Comparison of ENCODE assay signal across 9 cellular contexts in the genomic region with DNA sequence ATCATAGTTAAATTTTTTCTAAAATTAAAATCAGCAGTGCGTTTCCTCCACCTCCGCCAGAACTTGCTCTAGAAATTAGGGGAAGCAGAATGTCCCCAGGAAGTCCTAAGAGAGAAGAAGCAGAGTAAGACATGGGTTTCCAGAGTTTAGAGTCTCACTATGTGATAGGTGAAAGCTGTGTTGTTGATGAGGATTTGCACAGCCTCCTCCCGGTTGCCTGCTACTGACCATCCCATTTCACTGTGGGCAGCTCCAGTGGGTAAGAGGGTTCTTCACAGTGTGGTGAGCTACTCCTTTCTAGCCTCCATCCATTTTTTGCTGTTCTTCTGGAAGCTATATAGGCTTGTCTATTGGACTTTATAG. TPM values are rescaled to one million over a fixed set of nuclear protein-coding genes. Genes with fewer than 3 reads are reported as not detected.
DNase-seq lines count a peak whose midpoint lies in the region; ATAC-seq and TF ChIP-seq lines count a peak whose summit lies in the region.
"Had no signal": no experiment of that assay in that cellular context is flagged by ENCODE, and none has a peak within 500 bp of the region (broad histone marks: within the 10 kb centered on the region; RNA-seq: fewer than 3 reads in every experiment).

No MANE protein-coding gene starts in this region.

- H3K4me1 ChIP-seq in OCI-LY7 (ENCODE audit: insufficient read depth, low read length, poor library complexity, severe bottlenecking) (peaks cover 62% of the 10 kb centered on the region), foreskin keratinocyte (peaks cover 10% of the 10 kb centered on the region), thymus (ENCODE audit: control insufficient read depth, insufficient read depth, low read length) (peaks cover 22% of the 10 kb centered on the region)

- H3K4me3 ChIP-seq in OCI-LY7 (ENCODE audit: low read depth, low read length, poor library complexity, severe bottlenecking), result peak overlapping the region; percentile 56
- no peak overlapping the region for H3K4me3 ChIP-seq in thymus (ENCODE audit: low read length)

- intact Hi-C loops in activated CD4-positive, alpha-beta T cell treated with anti-CD3 and anti-CD28 coated beads, Interleukin-2, amount 10 ng/mL, durations not matched to agents 24 days and 14 days (cut with micrococcal nuclease), result loop anchor here (2.0 to 5.0 kb wide), 2 partner anchors 21 to 72 kb away; no protein-coding TSS in a partner anchor
- intact Hi-C loops in OCI-LY7 (cut with micrococcal nuclease; ENCODE audit: unreplicated experiment), result loop anchor here (5.0 kb wide), 1 partner anchor 707 kb away; no protein-coding TSS in a partner anchor

- H3K9me3 Mint-ChIP-seq in activated CD4-positive, alpha-beta T cell treated with anti-CD3 and anti-CD28 coated beads, Interleukin-2, amount 10 ng/mL, durations not matched to agents 24 days and 14 days, result peaks cover 5% of the 10 kb centered on the region

- H3K9me3 ChIP-seq in OCI-LY7 (ENCODE audit: low read length), result no peaks in the 10 kb centered on the region; the same call in 1 of the 2 replicates
- H3K9me3 ChIP-seq in thymus (ENCODE audit: control insufficient read depth), result no peaks in the 10 kb centered on the region

- ATAC-seq in foreskin keratinocyte, result no peak
- no peak for ATAC-seq in esophagus mucosa
- ATAC-seq in GM21825 (IDR thresholded peaks at IDR 0.05; ENCODE audit: unreplicated experiment), result no peak

- CTCF ChIA-PET in OCI-LY7 (lab: Charles Lee; ENCODE audit: unreplicated experiment), result no interaction called here

- H3K27me3 ChIP-seq in foreskin keratinocyte (no peaks in the 10 kb centered on the region), thymus (ENCODE audit: control insufficient read depth, insufficient read depth) (no peaks in the 10 kb centered on the region)

- BruUV-seq in OCI-LY7 (replicated peaks; lab: Mats Ljungman, UMichigan), result no TSS peak

- peak; percentile 63 for DNase-seq in activated CD4-positive, alpha-beta T cell treated with anti-CD3 and anti-CD28 coated beads, Interleukin-2, amount 10 ng/mL, durations not matched to agents 24 days and 14 days
- DNase-seq in activated CD4-positive, alpha-beta T cell treated with anti-CD3 and anti-CD28 coated beads for 4 hours, result no peak
- DNase-seq in OCI-LY7 (ENCODE audit: low spot score) (no peak), foreskin keratinocyte (no peak), GF-D8 (lab: John Stamatoyannopoulos, UW) (no peak)
- DNase-seq: NCI-H187 treated with DMSO at 0.1 percent for 48 hours had no signal

- peak overlapping the region; percentile 31; the same call in 1 of the 2 replicates for H2AFZ ChIP-seq in OCI-LY7 (ENCODE audit: low read length)

- POLR2A ChIA-PET in OCI-LY7 (lab: Charles Lee), result interaction anchor here (0.5 to 1.6 kb wide), 7 partner anchors 8 to 768 kb away, joined by 3 to 8 read pairs (median 3); no protein-coding TSS in a partner anchor

- H3K27me3 Mint-ChIP-seq in activated CD4-positive, alpha-beta T cell treated with anti-CD3 and anti-CD28 coated beads, Interleukin-2, amount 10 ng/mL, durations not matched to agents 24 days and 14 days, result peaks cover 59% of the 10 kb centered on the region

- 69% methylated on average over 3 of the region's 3 CpGs for WGBS in thymus

- peak overlapping the region; percentile 78 for H3K4me2 ChIP-seq in OCI-LY7 (ENCODE audit: low read length)

- peak overlapping the region; percentile 94 for H3K27ac ChIP-seq in OCI-LY7 (ENCODE audit: low read depth, low read length, poor library complexity, severe bottlenecking)
- peak overlapping the region; percentile 3 for H3K27ac ChIP-seq in foreskin keratinocyte
- H3K27ac ChIP-seq in thymus (ENCODE audit: low read depth), result peak overlapping the region; percentile 71

- no peaks in the 10 kb centered on the region for H4K20me1 ChIP-seq in OCI-LY7 (ENCODE audit: insufficient read depth, low read length)

- no peak overlapping the region for H3K27ac Mint-ChIP-seq in activated CD4-positive, alpha-beta T cell treated with anti-CD3 and anti-CD28 coated beads, Interleukin-2, amount 10 ng/mL, durations not matched to agents 24 days and 14 days

- no peaks in the 10 kb centered on the region for H3K9me2 ChIP-seq in OCI-LY7 (ENCODE audit: insufficient read depth, low read length)

- H3K4me3 Mint-ChIP-seq in activated CD4-positive, alpha-beta T cell treated with anti-CD3 and anti-CD28 coated beads, Interleukin-2, amount 10 ng/mL, durations not matched to agents 24 days and 14 days, result peak overlapping the region; percentile 63

- TF ChIP-seq CTCF in OCI-LY7 (conservative IDR thresholded peaks at IDR 0.05; ENCODE audit: low read length) (no peak), foreskin keratinocyte (conservative IDR thresholded peaks at IDR 0.05) (no peak)

- H3K36me3 Mint-ChIP-seq in activated CD4-positive, alpha-beta T cell treated with anti-CD3 and anti-CD28 coated beads, Interleukin-2, amount 10 ng/mL, durations not matched to agents 24 days and 14 days (ENCODE audit: low read depth), result no peaks in the 10 kb centered on the region

- peaks cover 32% of the 10 kb centered on the region for H3K4me1 Mint-ChIP-seq in activated CD4-positive, alpha-beta T cell treated with anti-CD3 and anti-CD28 coated beads, Interleukin-2, amount 10 ng/mL, durations not matched to agents 24 days and 14 days

- no peaks in the 10 kb centered on the region for H3K79me2 ChIP-seq in OCI-LY7 (ENCODE audit: insufficient read depth, low read depth, low read length)

- H3K36me3 ChIP-seq in OCI-LY7 (ENCODE audit: insufficient read depth, low read length), result no peaks in the 10 kb centered on the region; the same call in 1 of the 2 replicates
- no peaks in the 10 kb centered on the region for H3K36me3 ChIP-seq in thymus (ENCODE audit: control insufficient read depth, insufficient read depth)

RNA-seq across cellular contexts. Expression of gene UST, which starts 13.3 kb away (rescaled TPM):
- total RNA-seq in activated CD4-positive, alpha-beta T cell treated with anti-CD3 and anti-CD28 coated beads, Interleukin-2, amount 10 ng/mL, durations not matched to agents 24 days and 14 days, result 0.70 and 0.90 TPM in 2 replicates
- total RNA-seq in OCI-LY7 (2014; rRNA removed; shearing (Covaris generic)), result 0.59 and 1.4 TPM in 2 replicates
- total RNA-seq in OCI-LY7 (2022) (3.4 and 4.1 TPM in 2 replicates), foreskin keratinocyte (11.1 and 13.3 TPM in 2 replicates), esophagus mucosa (3.0 TPM)
- polyA plus RNA-seq in foreskin keratinocyte (6.7 and 7.6 TPM in 2 replicates), thymus (6.3 TPM)

Comparison
In these comparisons a context has a peak if more than half of its experiments do, and no peak if none do; other contexts are left out.
1. H3K27ac ChIP-seq: peak in every context shown above with its lines; median percentile 94 in OCI-LY7; 71 in thymus; 3 in foreskin keratinocyte.